1 cellular context compared by ENCODE assay signal in the genomic region with DNA sequence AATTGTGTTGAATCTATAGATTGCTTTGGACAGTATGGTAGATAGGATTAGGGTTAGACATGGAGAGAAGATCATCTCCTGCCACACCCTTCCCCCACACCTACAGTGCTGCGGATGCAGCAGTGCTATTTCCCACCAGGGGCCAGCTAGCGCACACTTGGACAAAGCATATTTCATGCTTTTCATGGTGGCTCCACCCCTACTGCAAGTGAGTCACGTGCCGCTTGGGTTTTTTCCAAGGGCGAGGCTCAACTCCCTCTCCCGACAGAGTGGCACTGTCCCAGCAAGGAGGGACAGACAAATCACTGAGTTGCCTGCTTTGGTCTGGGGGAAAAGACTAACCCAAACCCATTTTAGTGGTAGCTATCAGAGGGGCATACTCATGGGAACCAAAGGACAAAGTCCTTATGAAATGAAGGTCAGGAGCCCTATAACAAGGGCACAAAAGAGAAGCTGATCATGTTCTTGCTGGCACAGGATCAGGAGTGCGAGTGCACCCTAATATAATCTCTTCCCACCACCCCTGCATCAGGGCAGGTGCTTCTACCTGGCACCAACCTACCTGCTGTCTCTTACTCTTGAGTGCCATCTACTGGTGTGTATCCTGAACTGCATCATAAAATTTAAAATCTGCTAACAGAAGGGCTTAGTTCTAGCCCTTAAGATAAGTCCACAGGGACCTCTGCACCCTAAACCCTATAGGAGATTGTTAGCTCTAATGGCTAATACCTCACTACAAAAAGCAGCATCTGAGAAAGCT.
TF ChIP-seq lines count a peak whose summit lies in the region.

No MANE protein-coding gene starts in this region.

TF ChIP-seq in HepG2, 621 proteins besides CTCF, POLR2A, EP300 and RAD21:
- peak; percentile 70 for TF ChIP-seq STAG1 (CRISPR knock-in tag; IDR thresholded peaks at IDR 0.05)
- no peak for TF ChIP-seq POLR2AphosphoS5 (IDR thresholded peaks at IDR 0.05; ENCODE audit: low read depth, low read length)
- TF ChIP-seq ZNF10 (CRISPR knock-in tag; IDR thresholded peaks at IDR 0.05; ENCODE audit: borderline replicate concordance, low read depth): no peak
- no peak for TF ChIP-seq SOX13 (IDR thresholded peaks at IDR 0.05)
- 0 out of 4 replicates have a peak, but pooled peaks of 1 of the 2 experiments have one; percentile 13 for TF ChIP-seq SOX13 (CRISPR knock-in tag; conservative IDR thresholded peaks at IDR 0.05 in 1 of 2, IDR thresholded peaks at IDR 0.05 in 1 of 2)
- TF ChIP-seq SMC3 (IDR thresholded peaks at IDR 0.05; ENCODE audit: low read length): peak; percentile 24; the same call in 1 of the 2 replicates
- 0 out of 2 replicates have a peak, but pooled peaks have one; percentile 16 for TF ChIP-seq MAX (IDR thresholded peaks at IDR 0.05)
- no peak for TF ChIP-seq HMGA1 (CRISPR knock-in tag; conservative IDR thresholded peaks at IDR 0.05)
- peak; percentile 42; the same call in 1 of the 2 replicates for TF ChIP-seq USF2 (IDR thresholded peaks at IDR 0.05; ENCODE audit: low read depth, low read length)
- peak; percentile 66; the same call in 1 of the 2 replicates for TF ChIP-seq USF2 (CRISPR knock-in tag; IDR thresholded peaks at IDR 0.05; ENCODE audit: borderline replicate concordance)
- TF ChIP-seq ZNF329 (CRISPR knock-in tag; IDR thresholded peaks at IDR 0.05; ENCODE audit: low read depth): no peak
- TF ChIP-seq, protein P1, sequence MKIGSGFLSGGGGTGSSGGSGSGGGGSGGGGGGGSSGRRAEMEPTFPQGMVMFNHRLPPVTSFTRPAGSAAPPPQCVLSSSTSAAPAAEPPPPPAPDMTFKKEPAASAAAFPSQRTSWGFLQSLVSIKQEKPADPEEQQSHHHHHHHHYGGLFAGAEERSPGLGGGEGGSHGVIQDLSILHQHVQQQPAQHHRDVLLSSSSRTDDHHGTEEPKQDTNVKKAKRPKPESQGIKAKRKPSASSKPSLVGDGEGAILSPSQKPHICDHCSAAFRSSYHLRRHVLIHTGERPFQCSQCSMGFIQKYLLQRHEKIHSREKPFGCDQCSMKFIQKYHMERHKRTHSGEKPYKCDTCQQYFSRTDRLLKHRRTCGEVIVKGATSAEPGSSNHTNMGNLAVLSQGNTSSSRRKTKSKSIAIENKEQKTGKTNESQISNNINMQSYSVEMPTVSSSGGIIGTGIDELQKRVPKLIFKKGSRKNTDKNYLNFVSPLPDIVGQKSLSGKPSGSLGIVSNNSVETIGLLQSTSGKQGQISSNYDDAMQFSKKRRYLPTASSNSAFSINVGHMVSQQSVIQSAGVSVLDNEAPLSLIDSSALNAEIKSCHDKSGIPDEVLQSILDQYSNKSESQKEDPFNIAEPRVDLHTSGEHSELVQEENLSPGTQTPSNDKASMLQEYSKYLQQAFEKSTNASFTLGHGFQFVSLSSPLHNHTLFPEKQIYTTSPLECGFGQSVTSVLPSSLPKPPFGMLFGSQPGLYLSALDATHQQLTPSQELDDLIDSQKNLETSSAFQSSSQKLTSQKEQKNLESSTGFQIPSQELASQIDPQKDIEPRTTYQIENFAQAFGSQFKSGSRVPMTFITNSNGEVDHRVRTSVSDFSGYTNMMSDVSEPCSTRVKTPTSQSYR (CRISPR knock-in tag; IDR thresholded peaks at IDR 0.05; ENCODE audit: borderline replicate concordance): peak; percentile 62; the same call in 1 of the 2 replicates
- TF ChIP-seq IKZF1 (IDR thresholded peaks at IDR 0.05): no peak
- TF ChIP-seq BHLHE40 (IDR thresholded peaks at IDR 0.05; ENCODE audit: low read length): peak; percentile 82
